8 cellular contexts compared by ENCODE assay signal in the genomic region with DNA sequence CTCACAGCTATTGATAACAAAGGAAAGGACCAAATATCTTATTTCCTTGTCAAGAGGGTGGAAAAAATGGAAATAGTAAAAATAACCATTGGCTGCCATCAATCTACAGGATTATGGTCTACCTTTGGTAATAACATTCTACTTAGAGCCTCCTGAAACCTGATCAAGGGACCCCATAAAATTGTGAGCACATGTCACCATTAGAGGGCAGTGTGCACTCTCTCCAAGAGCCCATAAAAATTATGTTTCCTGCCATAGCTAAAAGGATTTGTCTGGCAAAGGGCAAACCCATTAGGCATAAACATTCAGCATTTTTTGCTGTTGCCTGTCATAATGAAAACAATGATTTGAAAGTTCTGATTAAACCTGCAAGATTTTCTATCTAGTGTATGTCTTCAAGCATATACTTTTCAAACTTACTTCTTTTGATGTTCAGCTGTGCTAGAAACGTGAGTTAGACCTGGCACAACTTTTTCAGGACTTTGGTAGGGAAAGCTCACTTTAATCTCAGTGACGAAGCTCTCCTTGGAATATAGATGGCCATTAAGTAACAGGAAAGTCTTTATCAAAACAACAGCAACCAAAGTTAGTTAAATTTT.
DNase-seq lines count a peak whose midpoint lies in the region; ATAC-seq, FAIRE-seq and TF ChIP-seq lines count a peak whose summit lies in the region.

No MANE protein-coding gene starts in this region.

- no peak overlapping the region for H3K9ac ChIP-seq in H1 (replicated peaks in 1 of 4; ENCODE audit: extremely low read depth in 1 of 4, low read depth in 3 of 4, low read length in 3 of 4)
- no peak overlapping the region for H3K9ac ChIP-seq in mesendoderm (ENCODE audit: low read length)

- no peak overlapping the region for H4K5ac ChIP-seq in H1 (ENCODE audit: insufficient read length, low read depth, low read length)
- no peak overlapping the region for H4K5ac ChIP-seq in mesendoderm (ENCODE audit: low read length)

- H3K23me2 ChIP-seq in H1 (ENCODE audit: low read depth, low read length): no peaks in the 10 kb centered on the region; the same call in 1 of the 2 replicates

- H2BK120ac ChIP-seq in H1 (replicated peaks; ENCODE audit: low read depth, low read length) (no peak overlapping the region), mesendoderm (ENCODE audit: low read depth, low read length) (no peak overlapping the region)

- H3K4me3 ChIP-seq in CD8-positive, alpha-beta memory T cell (ENCODE audit: low read length): no peak overlapping the region
- H3K4me3 ChIP-seq in HAP-1 (no peak overlapping the region), H1 (ENCODE audit: extremely low read depth in 1 of 4, insufficient read depth in 2 of 4, low read depth in 3 of 4, low read length in 4 of 4) (no peak overlapping the region), mesendoderm (ENCODE audit: low read length) (no peak overlapping the region)

- TF ChIP-seq EP300 in H1 (IDR thresholded peaks at IDR 0.05; ENCODE audit: borderline replicate concordance in 1 of 2, low read depth in 2 of 2, low read length in 2 of 2): no peak

- TF ChIP-seq CTCF in WTC11 (IDR thresholded peaks at IDR 0.05) (peak; percentile 31; the same call in 1 of the 2 replicates), H1 (IDR thresholded peaks at IDR 0.05; ENCODE audit: control extremely low read depth in 1 of 3, insufficient read depth in 1 of 3, low read depth in 1 of 3, low read length in 3 of 3) (peak in 2 of 3 experiments; percentile 61 to 71; a peak in 3 of 4 replicates)

- no peak for TF ChIP-seq POLR2A in H1 (IDR thresholded peaks at IDR 0.05; ENCODE audit: control extremely low read depth in 1 of 2, low read depth in 2 of 2, low read length in 2 of 2)

- no peak overlapping the region for H2BK12ac ChIP-seq in H1 (ENCODE audit: low read depth, low read length)

- POLR2A ChIA-PET in CD8-positive, alpha-beta memory T cell (lab: Charles Lee): interaction anchor here (1.1 kb wide), 1 partner anchor 98 kb away, joined by 3 read pairs; no protein-coding TSS in a partner anchor
- POLR2A ChIA-PET in WTC11 (lab: Charles Lee) (no interaction called here), H1 (lab: Charles Lee; ENCODE audit: partially characterized antibody) (no interaction called here)

- H3K4ac ChIP-seq in H1 (replicated peaks; ENCODE audit: insufficient read length, low read depth, low read length) (no peak overlapping the region), mesendoderm (ENCODE audit: low read depth, low read length) (no peak overlapping the region)

- 70% methylated on average over 2 of the region's 2 CpGs; no CpG with 5 or more reads in 1 of the 2 experiments for WGBS in H1 (ENCODE audit: extremely low coverage in 1 of 2, insufficient coverage in 1 of 2, insufficient read length in 1 of 2, insufficient replicate concordance in 2 of 2, low coverage in 1 of 2, low lambda C conversion rate in 2 of 2, missing lambda C conversion rate in 1 of 2), 2 experiments
- no CpG with 5 or more reads among the region's 2 CpGs for WGBS in mesendoderm (ENCODE audit: extremely low coverage, insufficient coverage, low lambda C conversion rate)

- in situ Hi-C loops in HAP-1 (cut with MboI; ENCODE audit: low sequenced_read_pairs): no loop called here

- H3K18ac ChIP-seq in H1 (ENCODE audit: extremely low read depth, low read length) (no peak overlapping the region), mesendoderm (ENCODE audit: low read length) (no peak overlapping the region)

- CTCF ChIA-PET in CD8-positive, alpha-beta memory T cell (lab: Charles Lee): interaction anchor here (0.7 to 2.0 kb wide), 32 partner anchors 9 to 1888 kb away, joined by 3 to 16 read pairs (median 4); no protein-coding TSS in a partner anchor
- CTCF ChIA-PET in WTC11 (lab: Charles Lee) (interaction anchor here (0.5 to 2.7 kb wide), 27 partner anchors 9 to 1236 kb away, joined by 3 to 20 read pairs (median 5); no protein-coding TSS in a partner anchor), H1 (lab: Charles Lee; ENCODE audit: partially characterized antibody) (interaction anchor here (0.6 to 3.5 kb wide), 55 partner anchors 11 to 1388 kb away, joined by 3 to 39 read pairs (median 4); no protein-coding TSS in a partner anchor)

- peak; percentile 44; the same call in 1 of the 2 replicates for ATAC-seq in WTC11
- ATAC-seq in GM21723 (IDR thresholded peaks at IDR 0.05; ENCODE audit: unreplicated experiment): no peak

- H3K4me3 Mint-ChIP-seq in CD8-positive, alpha-beta memory T cell: no peak overlapping the region
- no peak overlapping the region for H3K4me3 Mint-ChIP-seq in WTC11

- no peak overlapping the region for H3K27ac Mint-ChIP-seq in CD8-positive, alpha-beta memory T cell
- no peak overlapping the region for H3K27ac Mint-ChIP-seq in WTC11

- no peak overlapping the region for H4K8ac ChIP-seq in H1 (ENCODE audit: extremely low read depth, insufficient read depth, low read length)
- no peak overlapping the region for H4K8ac ChIP-seq in mesendoderm (ENCODE audit: low read depth, low read length)

- H4K20me1 ChIP-seq in H1 (replicated peaks in 1 of 2; ENCODE audit: control insufficient read depth in 1 of 2, insufficient read depth in 2 of 2, low read length in 2 of 2): no peaks in the 10 kb centered on the region

- no peak overlapping the region for H2BK15ac ChIP-seq in H1 (ENCODE audit: low read length)
- H2BK15ac ChIP-seq in mesendoderm (replicated peaks; ENCODE audit: low read depth): no peak overlapping the region

- H3K4me1 Mint-ChIP-seq in CD8-positive, alpha-beta memory T cell: peaks cover 6 to 18% (median 11%) of the 10 kb centered on the region in 3 donors
- H3K4me1 Mint-ChIP-seq in WTC11: peaks cover 45% of the 10 kb centered on the region

- H3K14ac ChIP-seq in H1 (ENCODE audit: insufficient read length): no peak overlapping the region

- no peaks in the 10 kb centered on the region for H3K36me3 ChIP-seq in CD8-positive, alpha-beta memory T cell (ENCODE audit: insufficient read depth, low read length)
- H3K36me3 ChIP-seq in HAP-1 (replicated peaks): no peaks in the 10 kb centered on the region
- H3K36me3 ChIP-seq in H1 (ENCODE audit: control insufficient read depth in 2 of 4, insufficient read depth in 4 of 4, low read length in 3 of 4): no peaks in the 10 kb centered on the region
- no peaks in the 10 kb centered on the region for H3K36me3 ChIP-seq in mesendoderm (ENCODE audit: control insufficient read depth, insufficient read depth, low read length)

- no peak overlapping the region for H2BK20ac ChIP-seq in H1 (ENCODE audit: low read length)

- H2AFZ ChIP-seq in H1 (ENCODE audit: low read length): no peak overlapping the region

- H3K56ac ChIP-seq in H1 (replicated peaks; ENCODE audit: insufficient read length, low read depth, low read length): no peak overlapping the region
- H3K56ac ChIP-seq in mesendoderm (ENCODE audit: low read length): no peak overlapping the region

- H3K9me3 Mint-ChIP-seq in CD8-positive, alpha-beta memory T cell: peaks cover 0 to 3% (median 0%) of the 10 kb centered on the region in 5 donors
- peaks cover 10% of the 10 kb centered on the region; the same call in 1 of the 2 replicates for H3K9me3 Mint-ChIP-seq in WTC11

- DNase-seq in CD8-positive, alpha-beta memory T cell: peak; percentile 4 to 66 (median 49)
- DNase-seq in HAP-1 (ENCODE audit: low spot score in 2 of 2) (peak; percentile 45 to 63), NCI-H2227 treated with DMSO at 0.1 percent for 48 hours (lab: John Stamatoyannopoulos, UW) (peak; percentile 76), WTC11 (ENCODE audit: low spot score) (peak; percentile 31), H1 (ENCODE audit: low read depth in 1 of 2, low spot score in 2 of 2) (no peak), mesendoderm (peak; percentile 68), stromal cell of bone marrow (ENCODE audit: low read depth) (peak; percentile 49)

- FAIRE-seq in H1 (lab: Jason Lieb, UNC): peak; percentile 66

- no peak overlapping the region for H3K27ac ChIP-seq in CD8-positive, alpha-beta memory T cell (ENCODE audit: low read depth, low read length)
- H3K27ac ChIP-seq in H1 (ENCODE audit: low read depth, low read length) (no peak overlapping the region), mesendoderm (ENCODE audit: low read depth, low read length) (no peak overlapping the region)

- H3K23ac ChIP-seq in H1 (ENCODE audit: insufficient read length): no peak overlapping the region
- no peak overlapping the region for H3K23ac ChIP-seq in mesendoderm (ENCODE audit: low read length)

- H3K27me3 ChIP-seq in CD8-positive, alpha-beta memory T cell (ENCODE audit: insufficient read depth, low read length, poor library complexity, severe bottlenecking): no peaks in the 10 kb centered on the region
- H3K27me3 ChIP-seq in HAP-1 (ENCODE audit: low read depth) (peaks cover 6% of the 10 kb centered on the region; the same call in 1 of the 2 replicates), H1 (replicated peaks in 1 of 4; ENCODE audit: control insufficient read depth in 3 of 4, extremely low read depth in 1 of 4, insufficient read depth in 3 of 4, low read length in 3 of 4) (peaks cover 0 to 2% (median 0%) of the 10 kb centered on the region in 4 experiments; a peak in 1 of 7 replicates), mesendoderm (ENCODE audit: insufficient read depth, low read length, poor library complexity) (no peaks in the 10 kb centered on the region)

- no peaks in the 10 kb centered on the region for H3K36me3 Mint-ChIP-seq in CD8-positive, alpha-beta memory T cell
- H3K36me3 Mint-ChIP-seq in WTC11: no peaks in the 10 kb centered on the region

- H3K9me3 ChIP-seq in CD8-positive, alpha-beta memory T cell (ENCODE audit: low read length): no peaks in the 10 kb centered on the region
- no peaks in the 10 kb centered on the region for H3K9me3 ChIP-seq in HAP-1
- no peaks in the 10 kb centered on the region for H3K9me3 ChIP-seq in H1 (ENCODE audit: insufficient read depth in 2 of 2, low read depth in 1 of 2, low read length in 1 of 2)

- no peak overlapping the region for H2BK5ac ChIP-seq in H1 (ENCODE audit: low read depth, low read length)
- H2BK5ac ChIP-seq in mesendoderm (ENCODE audit: low read length): no peak overlapping the region

- H3K4me1 ChIP-seq in CD8-positive, alpha-beta memory T cell (ENCODE audit: insufficient read depth, low read length): peaks cover 12% of the 10 kb centered on the region
- no peaks in the 10 kb centered on the region for H3K4me1 ChIP-seq in HAP-1
- peaks cover 2 to 15% (median 6%) of the 10 kb centered on the region in 4 experiments; a peak in 6 of 7 replicates for H3K4me1 ChIP-seq in H1 (replicated peaks in 1 of 4; ENCODE audit: control insufficient read depth in 3 of 4, insufficient read depth in 4 of 4, low read length in 3 of 4)
- H3K4me1 ChIP-seq in mesendoderm (ENCODE audit: control insufficient read depth, low read depth, low read length): no peaks in the 10 kb centered on the region

- H3K79me1 ChIP-seq in H1 (ENCODE audit: low read depth, low read length): no peaks in the 10 kb centered on the region
- H3K79me1 ChIP-seq in mesendoderm (ENCODE audit: low read length): no peaks in the 10 kb centered on the region

- H2AK5ac ChIP-seq in H1 (ENCODE audit: low read depth, low read length) (no peak overlapping the region), mesendoderm (ENCODE audit: low read length) (no peak overlapping the region)

- TF ChIP-seq RAD21 in H1 (IDR thresholded peaks at IDR 0.05 in 1 of 2, conservative IDR thresholded peaks at IDR 0.05 in 1 of 2; ENCODE audit: low read depth in 2 of 2, low read length in 2 of 2): peak; percentile 67 to 72

- peaks cover 0 to 11% of the 10 kb centered on the region in 2 donors for H3K27me3 Mint-ChIP-seq in CD8-positive, alpha-beta memory T cell
- peaks cover 22% of the 10 kb centered on the region for H3K27me3 Mint-ChIP-seq in WTC11 (ENCODE audit: low read depth)

- H4K91ac ChIP-seq in H1 (replicated peaks; ENCODE audit: insufficient read length, low read length): no peak overlapping the region

- H3K4me2 ChIP-seq in H1 (ENCODE audit: insufficient read depth in 1 of 2, low read depth in 2 of 2, low read length in 2 of 2) (no peak overlapping the region), mesendoderm (ENCODE audit: low read length) (no peak overlapping the region)

- H3K79me2 ChIP-seq in H1 (ENCODE audit: control insufficient read depth in 1 of 2, insufficient read depth in 2 of 2, low read length in 2 of 2) (no peaks in the 10 kb centered on the region), mesendoderm (ENCODE audit: control insufficient read depth, insufficient read depth, low read length) (no peaks in the 10 kb centered on the region)

Comparison
In these comparisons a context has a peak if more than half of its experiments do, and no peak if none do; other contexts are left out.
1. DNase-seq: peak in CD8-positive, alpha-beta memory T cell (5 of 5), HAP-1 (2 of 2), NCI-H2227 treated with DMSO at 0.1 percent for 48 hours (single experiment), WTC11 (single experiment), mesendoderm (single experiment) and stromal cell of bone marrow (single experiment); none in H1 (0 of 2).